ENCODE assay signal across 9 cellular contexts in the genomic region with DNA sequence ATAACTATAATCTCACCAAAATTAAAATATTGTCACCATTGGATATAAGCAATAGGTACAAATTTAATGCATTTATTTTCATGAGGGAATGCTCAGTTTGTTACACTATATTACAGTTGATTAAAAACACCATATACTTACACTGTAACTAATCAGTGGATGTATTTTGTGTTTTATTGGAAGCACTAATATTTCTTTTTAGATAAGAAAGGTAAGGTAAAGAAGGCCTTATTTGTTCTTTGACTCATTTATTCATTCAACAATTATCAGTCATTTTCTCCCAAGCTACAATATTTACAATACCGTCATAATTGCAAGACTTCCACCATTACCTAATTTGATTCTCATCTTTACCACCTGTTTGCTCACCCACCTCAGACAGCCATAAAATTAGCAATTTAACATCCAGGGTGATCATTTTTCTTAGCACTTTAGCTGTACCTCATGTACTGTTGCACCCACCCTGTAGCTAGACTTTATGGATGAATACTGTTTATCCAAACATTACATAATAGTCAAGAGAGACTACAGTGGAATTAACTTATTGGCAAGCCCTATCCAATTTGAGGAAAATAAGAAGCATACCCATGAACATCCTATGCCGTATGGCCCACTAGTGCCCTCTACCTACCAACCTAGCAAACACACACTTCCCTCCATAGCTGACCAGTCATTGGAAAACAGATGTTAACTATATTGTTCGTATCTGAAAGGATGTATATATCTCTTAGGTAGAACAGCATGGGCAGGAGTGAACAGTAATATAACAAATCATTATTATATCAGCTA.
DNase-seq lines count a peak whose midpoint lies in the region; ATAC-seq, FAIRE-seq and TF ChIP-seq lines count a peak whose summit lies in the region.
"Had no signal": no experiment of that assay in that cellular context is flagged by ENCODE, and none has a peak within 500 bp of the region (broad histone marks: within the 10 kb centered on the region; RNA-seq: fewer than 3 reads in every experiment).

No MANE protein-coding gene starts in this region.

- TF ChIP-seq CTCF in LNCaP clone FGC (IDR thresholded peaks at IDR 0.05; ENCODE audit: control insufficient read depth, extremely low read depth, insufficient read depth) (peak; percentile 61), kidney epithelial cell (IDR thresholded peaks at IDR 0.05; ENCODE audit: insufficient read depth, low read length, poor library complexity, severe bottlenecking) (peak; percentile 64), kidney (IDR thresholded peaks at IDR 0.05; ENCODE audit: borderline replicate concordance, extremely low read depth, insufficient read depth) (no peak)

- CTCF ChIA-PET in activated CD8-positive, alpha-beta memory T cell treated with anti-CD3 and anti-CD28 coated beads, Interleukin-2, amount 10 ng/mL, durations not matched to agents 7 days and 5 days (lab: Charles Lee), result interaction anchor here (1.0 to 3.4 kb wide), 7 partner anchors 11 to 725 kb away, joined by 3 to 10 read pairs (median 3); no protein-coding TSS in a partner anchor

- H3K27me3 ChIP-seq in kidney epithelial cell (ENCODE audit: control insufficient read depth, insufficient read depth, low read length) (no peaks in the 10 kb centered on the region), H7 (ENCODE audit: control insufficient read depth, insufficient read depth, low read length) (no peaks in the 10 kb centered on the region)

- no peaks in the 10 kb centered on the region for H3K36me3 ChIP-seq in kidney epithelial cell (ENCODE audit: control insufficient read depth, insufficient read depth, low read length)
- no peaks in the 10 kb centered on the region for H3K36me3 ChIP-seq in H7 (replicated peaks; ENCODE audit: control insufficient read depth, insufficient read depth, low read length)
- no peaks in the 10 kb centered on the region for H3K36me3 ChIP-seq in kidney (ENCODE audit: control insufficient read depth in 1 of 2, insufficient read depth in 2 of 2, low read length in 2 of 2)

- H3K36me3 Mint-ChIP-seq in activated T-helper 17 cell treated with anti-CD3 and anti-CD28 coated beads, Interleukin-2, amount 50 U/mL, for 72 hours (ENCODE audit: low read depth), result peaks cover 57% of the 10 kb centered on the region
- H3K36me3 Mint-ChIP-seq in activated CD8-positive, alpha-beta memory T cell treated with anti-CD3 and anti-CD28 coated beads, Interleukin-2, amount 10 ng/mL, durations not matched to agents 7 days and 5 days, result peaks cover 3% of the 10 kb centered on the region

- DNase-seq in ELF-1 (ENCODE audit: low read depth, low spot score), result peak; percentile 14
- DNase-seq in LNCaP clone FGC (ENCODE audit: low read depth), result no peak
- no peak for DNase-seq in kidney epithelial cell (ENCODE audit: low read depth)
- no peak for DNase-seq in H7
- DNase-seq in activated CD8-positive, alpha-beta memory T cell treated with anti-CD3 and anti-CD28 coated beads, Interleukin-2, amount 10 ng/mL, durations not matched to agents 7 days and 5 days, result no peak
- DNase-seq in cortex of kidney (lab: John Stamatoyannopoulos, UW), result no peak
- DNase-seq in kidney, result no peak
- DNase-seq: left cardiac atrium had no signal

- no peaks in the 10 kb centered on the region for H3K4me1 Mint-ChIP-seq in activated T-helper 17 cell treated with anti-CD3 and anti-CD28 coated beads, Interleukin-2, amount 50 U/mL, for 72 hours
- no peaks in the 10 kb centered on the region for H3K4me1 Mint-ChIP-seq in activated CD8-positive, alpha-beta memory T cell treated with anti-CD3 and anti-CD28 coated beads, Interleukin-2, amount 10 ng/mL, durations not matched to agents 7 days and 5 days

- FAIRE-seq in kidney (lab: Jason Lieb, UNC), result no peak

- H3K4me1 ChIP-seq in kidney (ENCODE audit: control insufficient read depth in 1 of 2, insufficient read depth in 1 of 2, low read depth in 1 of 2, low read length in 2 of 2), result no peaks in the 10 kb centered on the region

- intact Hi-C loops in kidney (cut with DNase I), result loop anchor here (10.0 kb wide), 1 partner anchor 92 kb away; no protein-coding TSS in a partner anchor

- H3K27ac ChIP-seq in kidney (ENCODE audit: low read depth in 2 of 2, low read length in 2 of 2), result no peak overlapping the region

- no peaks in the 10 kb centered on the region for H3K9me3 Mint-ChIP-seq in activated T-helper 17 cell treated with anti-CD3 and anti-CD28 coated beads, Interleukin-2, amount 50 U/mL, for 72 hours
- H3K9me3 Mint-ChIP-seq in activated CD8-positive, alpha-beta memory T cell treated with anti-CD3 and anti-CD28 coated beads, Interleukin-2, amount 10 ng/mL, durations not matched to agents 7 days and 5 days (ENCODE audit: low read depth), result no peaks in the 10 kb centered on the region

- no peaks in the 10 kb centered on the region for H3K9me3 ChIP-seq in kidney (ENCODE audit: control insufficient read depth in 1 of 2, low read length in 2 of 2)

- peak overlapping the region; percentile 13 for H3K27ac Mint-ChIP-seq in activated T-helper 17 cell treated with anti-CD3 and anti-CD28 coated beads, Interleukin-2, amount 50 U/mL, for 72 hours
- no peak overlapping the region for H3K27ac Mint-ChIP-seq in activated CD8-positive, alpha-beta memory T cell treated with anti-CD3 and anti-CD28 coated beads, Interleukin-2, amount 10 ng/mL, durations not matched to agents 7 days and 5 days

- H3K27me3 Mint-ChIP-seq in activated T-helper 17 cell treated with anti-CD3 and anti-CD28 coated beads, Interleukin-2, amount 50 U/mL, for 72 hours, result no peaks in the 10 kb centered on the region
- H3K27me3 Mint-ChIP-seq in activated CD8-positive, alpha-beta memory T cell treated with anti-CD3 and anti-CD28 coated beads, Interleukin-2, amount 10 ng/mL, durations not matched to agents 7 days and 5 days, result no peaks in the 10 kb centered on the region

- H3K9ac ChIP-seq in kidney (ENCODE audit: low read length in 2 of 2), result no peak overlapping the region

- H3K4me3 Mint-ChIP-seq in activated T-helper 17 cell treated with anti-CD3 and anti-CD28 coated beads, Interleukin-2, amount 50 U/mL, for 72 hours, result no peak overlapping the region
- no peak overlapping the region for H3K4me3 Mint-ChIP-seq in activated CD8-positive, alpha-beta memory T cell treated with anti-CD3 and anti-CD28 coated beads, Interleukin-2, amount 10 ng/mL, durations not matched to agents 7 days and 5 days

- peak; percentile 23 for ATAC-seq in activated T-helper 17 cell treated with anti-CD3 and anti-CD28 coated beads, Interleukin-2, amount 50 U/mL, for 72 hours (replicated peaks)
- ATAC-seq in activated CD8-positive, alpha-beta memory T cell treated with anti-CD3 and anti-CD28 coated beads, Interleukin-2, amount 10 ng/mL, durations not matched to agents 7 days and 5 days, result no peak

- no peak overlapping the region for H3K4me3 ChIP-seq in LNCaP clone FGC (ENCODE audit: low read depth, low read length)
- no peak overlapping the region for H3K4me3 ChIP-seq in kidney epithelial cell (ENCODE audit: low read depth, low read length)
- H3K4me3 ChIP-seq in H7 (ENCODE audit: insufficient read depth, low read depth, low read length), result no peak overlapping the region
- H3K4me3 ChIP-seq in kidney (ENCODE audit: low read length in 2 of 2), result no peak overlapping the region
